18 cellular contexts compared by ENCODE assay signal in genomic region chr5:180643191-180643851, GRCh38. TPM values are rescaled to one million over a fixed set of nuclear protein-coding genes. Genes with fewer than 3 reads are reported as not detected.
DNase-seq lines count a peak whose midpoint lies in the region; ATAC-seq and TF ChIP-seq lines count a peak whose summit lies in the region.
"Had no signal": no experiment of that assay in that cellular context is flagged by ENCODE, and none has a peak within 500 bp of the region (broad histone marks: within the 10 kb centered on the region; RNA-seq: fewer than 3 reads in every experiment).

No MANE protein-coding gene starts in this region.

- no peak for ATAC-seq in heart right ventricle
- ATAC-seq in right lobe of liver, result no peak
- no peak for ATAC-seq in upper lobe of right lung

- H3K27ac ChIP-seq in left ventricle myocardium inferior (replicated peaks) (no peak overlapping the region), heart right ventricle (no peak overlapping the region), right lobe of liver (no peak overlapping the region), upper lobe of right lung (no peak overlapping the region), thyroid gland (no peak overlapping the region)
- H3K27ac ChIP-seq: BLaER1, Peyer's patch had no signal

- H3K4me1 ChIP-seq in left ventricle myocardium inferior, result peaks cover 56% of the 10 kb centered on the region
- H3K4me1 ChIP-seq in heart right ventricle, result peaks cover 0 to 64% (median 26%) of the 10 kb centered on the region in 9 donors
- H3K4me1 ChIP-seq in right lobe of liver, result no peaks in the 10 kb centered on the region
- H3K4me1 ChIP-seq in upper lobe of right lung, result no peaks in the 10 kb centered on the region
- H3K4me1 ChIP-seq in thyroid gland, result no peaks in the 10 kb centered on the region
- H3K4me1 ChIP-seq: Peyer's patch had no signal

- H3K4me3 ChIP-seq in left ventricle myocardium inferior (no peak overlapping the region), heart right ventricle (no peak overlapping the region), right lobe of liver (no peak overlapping the region), upper lobe of right lung (no peak overlapping the region), thyroid gland (replicated peaks in 1 of 3) (no peak overlapping the region)
- H3K4me3 ChIP-seq: BLaER1, Peyer's patch had no signal

- H3K9me3 ChIP-seq in left ventricle myocardium inferior (replicated peaks) (no peaks in the 10 kb centered on the region), heart right ventricle (no peaks in the 10 kb centered on the region), right lobe of liver (no peaks in the 10 kb centered on the region), upper lobe of right lung (no peaks in the 10 kb centered on the region), thyroid gland (no peaks in the 10 kb centered on the region)
- H3K9me3 ChIP-seq: BLaER1, Peyer's patch had no signal

- intact Hi-C loops in left ventricle myocardium inferior (cut with micrococcal nuclease), result no loop called here
- intact Hi-C loops in heart right ventricle (cut with DNase I), result no loop called here
- intact Hi-C loops in right lobe of liver (cut with DNase I), result no loop called here
- intact Hi-C loops in upper lobe of right lung (cut with DNase I), result no loop called here
- intact Hi-C loops in thyroid gland (cut with DNase I), result no loop called here

- TF ChIP-seq POLR2A in right lobe of liver (IDR thresholded peaks at IDR 0.05) (no peak), thyroid gland (IDR thresholded peaks at IDR 0.05) (no peak)

- WGBS in heart right ventricle, 2 donors, result 64 to 67% methylated on average over 17 of the region's 17 CpGs
- 52% methylated on average over 17 of the region's 17 CpGs for WGBS in right lobe of liver (ENCODE audit: insufficient coverage, low coverage, low lambda C conversion rate, missing lambda C conversion rate)
- WGBS in thyroid gland, 2 donors, result 64 to 67% methylated on average over 17 of the region's 17 CpGs

- H3K27me3 ChIP-seq in left ventricle myocardium inferior (ENCODE audit: low read depth) (peaks cover 72% of the 10 kb centered on the region), heart right ventricle (peaks cover 0 to 44% (median 21%) of the 10 kb centered on the region in 7 donors), right lobe of liver (no peaks in the 10 kb centered on the region), upper lobe of right lung (peaks cover 13% of the 10 kb centered on the region), thyroid gland (no peaks in the 10 kb centered on the region)
- H3K27me3 ChIP-seq: Peyer's patch had no signal

- no peak for TF ChIP-seq CTCF in left ventricle myocardium inferior (IDR thresholded peaks at IDR 0.05; ENCODE audit: borderline replicate concordance)
- no peak for TF ChIP-seq CTCF in heart right ventricle (IDR thresholded peaks at IDR 0.05)
- no peak for TF ChIP-seq CTCF in right lobe of liver (IDR thresholded peaks at IDR 0.05)
- no peak for TF ChIP-seq CTCF in upper lobe of right lung (IDR thresholded peaks at IDR 0.05)
- TF ChIP-seq CTCF in thyroid gland (IDR thresholded peaks at IDR 0.05), result no peak

- DNase-seq in left ventricle myocardium inferior (peak; percentile 7), heart right ventricle (no peak), ecto neural progenitor cell (ENCODE audit: low spot score) (peak; percentile 44), right lobe of liver (peak in 2 of 3 donors; percentile 22 to 51), upper lobe of right lung (peak; percentile 51), NCI-H1417 treated with DMSO at 0.1 percent for 48 hours (lab: John Stamatoyannopoulos, UW) (no peak), NCI-H1436 (lab: John Stamatoyannopoulos, UW) (no peak), thyroid gland (no peak)
- DNase-seq: IMR-90, Kasumi-1, NCI-H2029, NCI-H2171 treated with DMSO at 0.1 percent for 48 hours, NCI-H510A, SIG-M5 had no signal

- H3K36me3 ChIP-seq in left ventricle myocardium inferior (no peaks in the 10 kb centered on the region), heart right ventricle (no peaks in the 10 kb centered on the region), right lobe of liver (no peaks in the 10 kb centered on the region), upper lobe of right lung (no peaks in the 10 kb centered on the region), thyroid gland (no peaks in the 10 kb centered on the region)
- H3K36me3 ChIP-seq: BLaER1, Peyer's patch had no signal

RNA-seq across cellular contexts. Expression of gene FLT4, which starts 6.1 kb away (rescaled TPM):
- total RNA-seq in left ventricle myocardium inferior, result 6.1 TPM
- total RNA-seq in heart right ventricle, result 1 to 10 TPM; 3.8 to 9.3 (median 6.3) TPM
- polyA plus RNA-seq in heart right ventricle, result 10 to 100 TPM in 1 of 2 donors, 1 to 10 TPM in 1; 4.5 to 10.8 TPM
- total RNA-seq in right lobe of liver, result 10 to 100 TPM in 1 of 6 experiments, 1 to 10 TPM in 5; 5.3 to 15.1 (median 8.0) TPM
- total RNA-seq in upper lobe of right lung, result 38.6 TPM
- 10 to 100 TPM; 52.8 to 90.9 (median 66.8) TPM for total RNA-seq in thyroid gland
- total RNA-seq: H4 had no signal
- polyA plus RNA-seq: AG04450 had no signal

RNA-seq across cellular contexts. Expression of gene SCGB3A1, which starts 52.0 kb away (rescaled TPM):
- total RNA-seq in left ventricle myocardium inferior (not detected), heart right ventricle (under 1 TPM in 3 of 10 donors, not detected in 7; 0.49 to 0.59 (median 0.53) TPM), right lobe of liver (1 to 10 TPM in 1 of 6 experiments, under 1 TPM in 1, not detected in 4; 0.57 to 3.3 TPM), upper lobe of right lung (86.9 TPM), thyroid gland (1 to 10 TPM in 3 of 4 donors, not detected in 1; 1.0 to 8.1 (median 3.5) TPM)
- polyA plus RNA-seq in heart right ventricle, result under 1 TPM; 0.38 to 0.88 TPM
- total RNA-seq: H4, IMR-90, Peyer's patch had no signal
- polyA plus RNA-seq: AG04450, IMR-90 had no signal

Comparison
In these comparisons a context has a peak if more than half of its experiments do, and no peak if none do; other contexts are left out.
1. DNase-seq: peak in left ventricle myocardium inferior (single experiment), ecto neural progenitor cell (single experiment), right lobe of liver (2 of 3) and upper lobe of right lung (single experiment); none in heart right ventricle (0 of 2), NCI-H1417 treated with DMSO at 0.1 percent for 48 hours (single experiment), NCI-H1436 (single experiment) and thyroid gland (0 of 2).